1 cellular context compared by ENCODE assay signal in genomic region chr7:66844552-66845381, GRCh38.
TF ChIP-seq lines count a peak whose summit lies in the region.

No MANE protein-coding gene starts in this region.

TF ChIP-seq in HEK293, 187 proteins besides CTCF, POLR2A, EP300 and RAD21 (continued from another document and continues in another):
- TF ChIP-seq ZNF280C (tag by site-specific recombination; IDR thresholded peaks at IDR 0.05): no peak
- no peak for TF ChIP-seq ZNF670 (tag by site-specific recombination; IDR thresholded peaks at IDR 0.05; ENCODE audit: low read depth)
- no peak for TF ChIP-seq ZNF391 (tag by site-specific recombination; IDR thresholded peaks at IDR 0.05; ENCODE audit: borderline replicate concordance, low read depth)
- TF ChIP-seq BCL11A (tag by site-specific recombination; IDR thresholded peaks at IDR 0.05; ENCODE audit: low read depth): no peak
- TF ChIP-seq SP7 (tag by site-specific recombination; IDR thresholded peaks at IDR 0.05): peak; percentile 49; the same call in 1 of the 2 replicates
- TF ChIP-seq ZBTB26 (tag by site-specific recombination; optimal IDR thresholded peaks at IDR 0.05): peak; percentile 66
- TF ChIP-seq HOXD13 (CRISPR knock-in tag; IDR thresholded peaks at IDR 0.05; ENCODE audit: borderline replicate concordance): no peak
- no peak for TF ChIP-seq GLIS1 (tag by site-specific recombination; IDR thresholded peaks at IDR 0.05)
- no peak for TF ChIP-seq FEZF1 (tag by site-specific recombination; IDR thresholded peaks at IDR 0.05)
- TF ChIP-seq ZNF132 (tag by site-specific recombination; IDR thresholded peaks at IDR 0.05; ENCODE audit: borderline replicate concordance): no peak
- peak; percentile 96 for TF ChIP-seq ATF2 (tag by site-specific recombination; IDR thresholded peaks at IDR 0.05; ENCODE audit: low read depth)
- TF ChIP-seq ZNF280D (tag by site-specific recombination; IDR thresholded peaks at IDR 0.05): no peak
- TF ChIP-seq ZNF18 (tag by site-specific recombination; IDR thresholded peaks at IDR 0.05): no peak
- 0 out of 2 replicates have a peak, but pooled peaks have one; percentile 9 for TF ChIP-seq ZNF341 (tag by site-specific recombination; IDR thresholded peaks at IDR 0.05; ENCODE audit: low read depth)
- TF ChIP-seq ZNF2 (tag by site-specific recombination; IDR thresholded peaks at IDR 0.05): 0 out of 2 replicates have a peak, but pooled peaks have one; percentile 31
- 0 out of 2 replicates have a peak, but pooled peaks have one; percentile 20 for TF ChIP-seq ZFP37 (tag by site-specific recombination; IDR thresholded peaks at IDR 0.05)
- TF ChIP-seq ZBTB17 (tag by site-specific recombination; IDR thresholded peaks at IDR 0.05): 0 out of 2 replicates have a peak, but pooled peaks have one; percentile 39
- TF ChIP-seq ZNF324 (tag by site-specific recombination; IDR thresholded peaks at IDR 0.05): no peak
- no peak for TF ChIP-seq MEIS1 (CRISPR knock-in tag; IDR thresholded peaks at IDR 0.05; ENCODE audit: borderline replicate concordance)
- no peak for TF ChIP-seq ZEB2 (tag by site-specific recombination; IDR thresholded peaks at IDR 0.05)
- TF ChIP-seq ZNF518A (tag by site-specific recombination; conservative IDR thresholded peaks at IDR 0.05; ENCODE audit: low read depth): no peak
- no peak for TF ChIP-seq ZNF624 (tag by site-specific recombination; IDR thresholded peaks at IDR 0.05)
- TF ChIP-seq ZNF335 (tag by site-specific recombination; conservative IDR thresholded peaks at IDR 0.05): peak; percentile 82
- no peak for TF ChIP-seq ZNF555 (tag by site-specific recombination; conservative IDR thresholded peaks at IDR 0.05)
- peak; percentile 100 for TF ChIP-seq ZBTB21 (tag by site-specific recombination; IDR thresholded peaks at IDR 0.05)
- TF ChIP-seq ZNF24 (tag by site-specific recombination; IDR thresholded peaks at IDR 0.05): no peak
- 0 out of 2 replicates have a peak, but pooled peaks have one; percentile 14 for TF ChIP-seq YY1 (tag by site-specific recombination; IDR thresholded peaks at IDR 0.05)
- peak; percentile 94 for TF ChIP-seq ZBTB10 (tag by site-specific recombination; IDR thresholded peaks at IDR 0.05)
- 0 out of 2 replicates have a peak, but pooled peaks have one; percentile 14 for TF ChIP-seq ZNF501 (tag by site-specific recombination; IDR thresholded peaks at IDR 0.05)
- no peak for TF ChIP-seq MZF1 (tag by site-specific recombination; IDR thresholded peaks at IDR 0.05; ENCODE audit: borderline replicate concordance)
- no peak for TF ChIP-seq PRDM1 (tag by site-specific recombination; IDR thresholded peaks at IDR 0.05)
- TF ChIP-seq ZNF692 (tag by site-specific recombination; IDR thresholded peaks at IDR 0.05): peak; percentile 36; the same call in 1 of the 2 replicates
- TF ChIP-seq ZBTB20 (tag by site-specific recombination; IDR thresholded peaks at IDR 0.05): peak; percentile 37; the same call in 1 of the 2 replicates
- no peak for TF ChIP-seq ZNF302 (tag by site-specific recombination; IDR thresholded peaks at IDR 0.05; ENCODE audit: low read depth)
- TF ChIP-seq ZNF510 (tag by site-specific recombination; IDR thresholded peaks at IDR 0.05; ENCODE audit: insufficient replicate concordance): no peak
- no peak for TF ChIP-seq ZBTB6 (tag by site-specific recombination; IDR thresholded peaks at IDR 0.05)
- peak; percentile 68 for TF ChIP-seq SP2 (tag by site-specific recombination; IDR thresholded peaks at IDR 0.05)
- no peak for TF ChIP-seq ZNF211 (tag by site-specific recombination; IDR thresholded peaks at IDR 0.05; ENCODE audit: low read depth)
- 0 out of 2 replicates have a peak, but pooled peaks have one; percentile 36 for TF ChIP-seq OSR2 (tag by site-specific recombination; IDR thresholded peaks at IDR 0.05)
- no peak for TF ChIP-seq ZNF133 (tag by site-specific recombination; IDR thresholded peaks at IDR 0.05)
